In the genomic region with DNA sequence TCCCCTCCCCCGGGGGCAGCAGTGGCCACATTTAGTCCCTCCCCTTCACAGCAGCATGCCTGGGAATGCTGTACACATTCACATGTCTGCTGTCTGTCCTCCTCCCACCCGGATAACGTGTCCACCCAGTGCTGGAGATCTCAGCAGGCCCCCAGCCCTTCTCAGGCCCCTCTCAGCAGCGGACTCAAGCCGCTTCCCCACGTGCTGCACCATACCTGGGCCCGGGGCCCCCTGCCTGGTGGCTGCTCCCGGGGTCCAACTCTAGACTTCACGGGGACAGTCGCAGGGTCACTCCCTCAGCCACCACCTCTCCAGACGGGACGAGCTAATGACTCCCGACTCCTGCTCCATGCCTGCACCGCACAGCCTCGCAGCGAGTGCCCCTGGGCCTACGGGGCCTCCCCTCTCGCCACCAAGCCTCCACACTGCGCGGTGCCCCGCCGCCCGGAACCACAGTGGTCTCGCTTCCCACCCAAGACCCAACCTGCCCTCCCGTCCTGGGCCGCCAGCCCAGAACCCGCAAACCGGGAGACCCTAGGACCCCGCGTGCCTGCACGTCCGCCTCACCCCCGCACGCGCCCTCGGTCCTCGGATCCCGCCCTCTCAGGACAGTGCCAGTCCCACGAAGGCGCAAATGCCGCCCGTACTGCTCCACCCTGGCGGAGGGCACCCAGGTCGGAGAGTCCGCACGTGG, we compare ENCODE assay signal across 20 cellular contexts. TPM values are rescaled to one million over a fixed set of nuclear protein-coding genes. Genes with fewer than 3 reads are reported as not detected.
A peak's percentile ranks its signal among the peaks of the same experiment; 100 is the strongest.
DNase-seq lines count a peak whose midpoint lies in the region; ATAC-seq and TF ChIP-seq lines count a peak whose summit lies in the region.
"Had no signal": no experiment of that assay in that cellular context is flagged by ENCODE, and none has a peak within 500 bp of the region (broad histone marks: within the 10 kb centered on the region; RNA-seq: fewer than 3 reads in every experiment).

No MANE protein-coding gene starts in this region.

- TF ChIP-seq POLR2A in suprapubic skin (IDR thresholded peaks at IDR 0.05): no peak

- H3K36me3 ChIP-seq in left ventricle myocardium inferior: no peaks in the 10 kb centered on the region
- H3K36me3 ChIP-seq in suprapubic skin: no peaks in the 10 kb centered on the region
- H3K36me3 ChIP-seq: Peyer's patch had no signal

- H3K27me3 Mint-ChIP-seq in central memory CD8-positive, alpha-beta T cell: no peaks in the 10 kb centered on the region
- no peaks in the 10 kb centered on the region for H3K27me3 Mint-ChIP-seq in natural killer cell treated with Interleukin-12 subunit alpha and Interleukin-12 subunit beta and Interleukin-15 and Interleukin-18, amount 100 ng/mL, for 72 hours
- H3K27me3 Mint-ChIP-seq: activated CD4-positive, alpha-beta T cell treated with anti-CD3 and anti-CD28 coated beads for 36 hours had no signal

- H3K4me1 ChIP-seq in left ventricle myocardium inferior (peaks cover 31% of the 10 kb centered on the region), suprapubic skin (peaks cover 50% of the 10 kb centered on the region)

- 92% methylated on average over 46 of the region's 46 CpGs for WGBS in suprapubic skin

- H3K27ac Mint-ChIP-seq in central memory CD8-positive, alpha-beta T cell (ENCODE audit: low read depth): peak overlapping the region; percentile 76
- no peak overlapping the region for H3K27ac Mint-ChIP-seq in natural killer cell treated with Interleukin-12 subunit alpha and Interleukin-12 subunit beta and Interleukin-15 and Interleukin-18, amount 100 ng/mL, for 72 hours
- H3K27ac Mint-ChIP-seq: activated CD4-positive, alpha-beta T cell treated with anti-CD3 and anti-CD28 coated beads for 36 hours had no signal

- H3K9me3 ChIP-seq in left ventricle myocardium inferior (replicated peaks): no peaks in the 10 kb centered on the region
- no peaks in the 10 kb centered on the region for H3K9me3 ChIP-seq in suprapubic skin
- H3K9me3 ChIP-seq: Peyer's patch had no signal

- peaks cover 5% of the 10 kb centered on the region for H3K36me3 Mint-ChIP-seq in central memory CD8-positive, alpha-beta T cell (ENCODE audit: insufficient read depth)
- no peaks in the 10 kb centered on the region for H3K36me3 Mint-ChIP-seq in natural killer cell treated with Interleukin-12 subunit alpha and Interleukin-12 subunit beta and Interleukin-15 and Interleukin-18, amount 100 ng/mL, for 72 hours
- H3K36me3 Mint-ChIP-seq: CD4-positive, CD25-positive, alpha-beta regulatory T cell had no signal

- intact Hi-C loops in Right ventricle myocardium inferior (cut with DNase I): no loop called here
- intact Hi-C loops in left ventricle myocardium inferior (cut with micrococcal nuclease): no loop called here

- no peak for ATAC-seq in Right ventricle myocardium inferior
- ATAC-seq in central memory CD8-positive, alpha-beta T cell (replicated peaks; ENCODE audit: extremely low read depth, poor library complexity, severe bottlenecking): no peak
- no peak for ATAC-seq in natural killer cell treated with Interleukin-12 subunit alpha and Interleukin-12 subunit beta and Interleukin-15 and Interleukin-18, amount 100 ng/mL, for 72 hours

- DNase-seq in Right ventricle myocardium inferior (ENCODE audit: missing footprints): peak; percentile 67
- DNase-seq in left ventricle myocardium inferior: no peak
- DNase-seq in central memory CD8-positive, alpha-beta T cell (ENCODE audit: low spot score in 2 of 2): no peak
- no peak for DNase-seq in natural killer cell treated with Interleukin-12 subunit alpha and Interleukin-12 subunit beta and Interleukin-15 and Interleukin-18, amount 100 ng/mL, for 72 hours (ENCODE audit: low spot score)
- DNase-seq in suprapubic skin (ENCODE audit: low spot score in 2 of 2): no peak
- DNase-seq in DMS53 treated with DMSO at 0.1 percent for 48 hours (lab: John Stamatoyannopoulos, UW; ENCODE audit: unreplicated experiment): no peak
- DNase-seq in midbrain (lab: John Stamatoyannopoulos, UW): no peak
- no peak for DNase-seq in DMS153 treated with DMSO at 0.1 percent for 48 hours (lab: John Stamatoyannopoulos, UW; ENCODE audit: unreplicated experiment)
- DNase-seq: activated CD4-positive, alpha-beta T cell treated with anti-CD3 and anti-CD28 coated beads for 36 hours; activated CD8-positive, alpha-beta memory T cell treated with anti-CD3 and anti-CD28 coated beads, Interleukin-2, amount 50 U/mL, for 4 hours; activated naive CD4-positive, alpha-beta T cell treated with anti-CD3 and anti-CD28 coated beads, Interleukin-2, amount 50 U/mL, for 16 hours; CD4-positive, CD25-positive, alpha-beta regulatory T cell; glutamatergic neuron; KG1; NCI-H1092; NCI-H2081 treated with DMSO at 0.1 percent for 48 hours; stimulated activated CD4-positive, alpha-beta T cell treated with anti-CD3 and anti-CD28 coated beads, Interleukin-2, amount 100 ng/mL, for 48 hours had no signal

- H3K9me3 Mint-ChIP-seq in central memory CD8-positive, alpha-beta T cell: no peaks in the 10 kb centered on the region
- no peaks in the 10 kb centered on the region for H3K9me3 Mint-ChIP-seq in natural killer cell treated with Interleukin-12 subunit alpha and Interleukin-12 subunit beta and Interleukin-15 and Interleukin-18, amount 100 ng/mL, for 72 hours

- H3K4me3 Mint-ChIP-seq in central memory CD8-positive, alpha-beta T cell: peak overlapping the region; percentile 80
- H3K4me3 Mint-ChIP-seq in natural killer cell treated with Interleukin-12 subunit alpha and Interleukin-12 subunit beta and Interleukin-15 and Interleukin-18, amount 100 ng/mL, for 72 hours: peak overlapping the region; percentile 81

- H3K4me3 ChIP-seq in left ventricle myocardium inferior: no peak overlapping the region
- H3K4me3 ChIP-seq in suprapubic skin: peak overlapping the region; percentile 96

- no peak for TF ChIP-seq EP300 in suprapubic skin (IDR thresholded peaks at IDR 0.05)

- no peaks in the 10 kb centered on the region for H3K27me3 ChIP-seq in left ventricle myocardium inferior (ENCODE audit: low read depth)
- H3K27me3 ChIP-seq in suprapubic skin: no peaks in the 10 kb centered on the region
- H3K27me3 ChIP-seq: Peyer's patch had no signal

- H3K27ac ChIP-seq in left ventricle myocardium inferior (replicated peaks) (no peak overlapping the region), suprapubic skin (no peak overlapping the region)

- peaks cover 18% of the 10 kb centered on the region for H3K4me1 Mint-ChIP-seq in central memory CD8-positive, alpha-beta T cell
- peaks cover 21 to 25% of the 10 kb centered on the region in 2 donors for H3K4me1 Mint-ChIP-seq in natural killer cell treated with Interleukin-12 subunit alpha and Interleukin-12 subunit beta and Interleukin-15 and Interleukin-18, amount 100 ng/mL, for 72 hours (ENCODE audit: low read depth in 2 of 2)

- TF ChIP-seq CTCF in left ventricle myocardium inferior (IDR thresholded peaks at IDR 0.05; ENCODE audit: borderline replicate concordance) (no peak), suprapubic skin (IDR thresholded peaks at IDR 0.05) (no peak)

RNA-seq across cellular contexts. Expression of a gene that starts 1.3 kb away (rescaled TPM):
- total RNA-seq in Right ventricle myocardium inferior (21.7 TPM), left ventricle myocardium inferior (21.5 TPM), suprapubic skin (100 to 1,000 TPM in 1 of 4 donors, 10 to 100 TPM in 3; 59.7 to 152 (median 71.2) TPM)
- total RNA-seq in natural killer cell treated with Interleukin-12 subunit alpha and Interleukin-12 subunit beta and Interleukin-15 and Interleukin-18, amount 100 ng/mL, for 72 hours: 10 to 100 TPM; 50.6 to 54.3 TPM

RNA-seq across cellular contexts. Expression of a gene that starts 15.4 kb away (rescaled TPM):
- total RNA-seq in Right ventricle myocardium inferior: 17.3 TPM
- 12.0 TPM for total RNA-seq in left ventricle myocardium inferior
- total RNA-seq in natural killer cell treated with Interleukin-12 subunit alpha and Interleukin-12 subunit beta and Interleukin-15 and Interleukin-18, amount 100 ng/mL, for 72 hours: 10 to 100 TPM; 10.5 to 15.9 TPM
- 10 to 100 TPM in 3 of 4 donors, 1 to 10 TPM in 1; 8.9 to 21.1 (median 17.4) TPM for total RNA-seq in suprapubic skin
- total RNA-seq: Daoy, NCI-H460 had no signal

RNA-seq across cellular contexts. Expression of a gene that starts 30.0 kb away (rescaled TPM):
- total RNA-seq in Right ventricle myocardium inferior: 3.9 TPM
- total RNA-seq in left ventricle myocardium inferior: 4.5 TPM
- total RNA-seq in natural killer cell treated with Interleukin-12 subunit alpha and Interleukin-12 subunit beta and Interleukin-15 and Interleukin-18, amount 100 ng/mL, for 72 hours: 10 to 100 TPM; 13.5 to 24.6 TPM
- 10 to 100 TPM in 2 of 4 donors, 1 to 10 TPM in 2; 5.3 to 20.4 (median 10.5) TPM for total RNA-seq in suprapubic skin

RNA-seq across cellular contexts. Expression of a gene that starts 30.3 kb away (rescaled TPM):
- total RNA-seq in Right ventricle myocardium inferior (1,162 TPM), left ventricle myocardium inferior (914 TPM), suprapubic skin (100 to 1,000 TPM in 2 of 4 donors, 10 to 100 TPM in 2; 60.2 to 167 (median 102) TPM)
- 100 to 1,000 TPM; 187 to 224 TPM for total RNA-seq in natural killer cell treated with Interleukin-12 subunit alpha and Interleukin-12 subunit beta and Interleukin-15 and Interleukin-18, amount 100 ng/mL, for 72 hours
